In genomic region chr10:42979181-42979580, GRCh38 we compare ENCODE assay signal across 18 cellular contexts.
DNase-seq lines count a peak whose midpoint lies in the region; ATAC-seq, FAIRE-seq and TF ChIP-seq lines count a peak whose summit lies in the region.
"Had no signal": no experiment of that assay in that cellular context is flagged by ENCODE, and none has a peak within 500 bp of the region (broad histone marks: within the 10 kb centered on the region; RNA-seq: fewer than 3 reads in every experiment).

No MANE protein-coding gene starts in this region.

- peaks cover 7% of the 10 kb centered on the region for H3K4me1 Mint-ChIP-seq in activated naive CD8-positive, alpha-beta T cell treated with anti-CD3 and anti-CD28 coated beads, Interleukin-2, amount 10 ng/mL, durations not matched to agents 7 days and 5 days
- H3K4me1 Mint-ChIP-seq in activated naive CD8-positive, alpha-beta T cell treated with anti-CD3 and anti-CD28 coated beads for 36 hours = peaks cover 1% of the 10 kb centered on the region
- H3K4me1 Mint-ChIP-seq in CD4-positive, alpha-beta memory T cell = no peaks in the 10 kb centered on the region

- no peak overlapping the region for H2AFZ ChIP-seq in GM12878 (ENCODE audit: control insufficient read depth, low read depth, low read length)

- no peak for TF ChIP-seq CTCF in GM12878 (IDR thresholded peaks at IDR 0.05 in 2 of 3, conservative IDR thresholded peaks at IDR 0.05 in 1 of 3; ENCODE audit: control insufficient read depth in 2 of 3, extremely low read depth in 1 of 3, insufficient read depth in 1 of 3, low read depth in 3 of 3, low read length in 3 of 3)

- H3K9ac ChIP-seq in GM12878 (ENCODE audit: control insufficient read depth, insufficient read depth, low read length) = no peak overlapping the region
- H3K9ac ChIP-seq: KMS-11 had no signal

- BruUV-seq in GM12878 (replicated peaks; lab: Mats Ljungman, UMichigan) = no TSS peak

- intact Hi-C loops in GM12878 (cut with micrococcal nuclease; ENCODE audit: unreplicated experiment) (no loop called here), posterior vena cava (cut with DNase I) (no loop called here)
- intact Hi-C loops in CD4-positive, alpha-beta memory T cell (cut with micrococcal nuclease) = no loop called here

- no peaks in the 10 kb centered on the region for H4K20me1 ChIP-seq in GM12878 (ENCODE audit: control insufficient read depth, insufficient read depth)

- H3K79me2 ChIP-seq in GM12878 (ENCODE audit: control insufficient read depth, insufficient read depth, low read length) = no peaks in the 10 kb centered on the region

- in situ Hi-C loops in GM12878 (cut with MboI) = no loop called here

- H3K36me3 ChIP-seq in GM12878 (ENCODE audit: control insufficient read depth in 2 of 2, insufficient read depth in 2 of 2, low read length in 1 of 2) = no peaks in the 10 kb centered on the region
- H3K36me3 ChIP-seq in CD4-positive, alpha-beta memory T cell (ENCODE audit: insufficient read depth, low read length) = no peaks in the 10 kb centered on the region
- H3K36me3 ChIP-seq: WERI-Rb-1 had no signal

- POLR2A ChIA-PET in activated naive CD8-positive, alpha-beta T cell treated with anti-CD3 and anti-CD28 coated beads, Interleukin-2, amount 10 ng/mL, durations not matched to agents 7 days and 5 days (lab: Charles Lee) = no interaction called here
- POLR2A ChIA-PET in GM12878 (lab: Charles Lee) = no interaction called here
- POLR2A ChIA-PET in CD4-positive, alpha-beta memory T cell (lab: Charles Lee; ENCODE audit: partially characterized antibody) = no interaction called here

- peak; percentile 21 for ATAC-seq in activated naive CD8-positive, alpha-beta T cell treated with anti-CD3 and anti-CD28 coated beads, Interleukin-2, amount 10 ng/mL, durations not matched to agents 7 days and 5 days (ENCODE audit: low read depth)
- ATAC-seq in GM12878 (no peak), HG03159 (IDR thresholded peaks at IDR 0.05; ENCODE audit: unreplicated experiment) (no peak)

- H3K4me1 ChIP-seq in GM12878 (ENCODE audit: control insufficient read depth, insufficient read depth, low read length) = no peaks in the 10 kb centered on the region
- no peaks in the 10 kb centered on the region for H3K4me1 ChIP-seq in CD4-positive, alpha-beta memory T cell (ENCODE audit: insufficient read depth, low read length)

- H3K27ac ChIP-seq in GM12878 (ENCODE audit: control insufficient read depth, insufficient read depth) = no peak overlapping the region
- no peak overlapping the region for H3K27ac ChIP-seq in CD4-positive, alpha-beta memory T cell (ENCODE audit: low read depth, low read length)
- H3K27ac ChIP-seq: KMS-11, WERI-Rb-1 had no signal

- no peak overlapping the region for H3K4me2 ChIP-seq in GM12878 (ENCODE audit: control insufficient read depth, insufficient read depth)
- H3K4me2 ChIP-seq: KMS-11 had no signal

- RAD21 ChIA-PET in GM12878 (lab: Charles Lee; ENCODE audit: unreplicated experiment) = no interaction called here

- H3K9me3 Mint-ChIP-seq in activated naive CD8-positive, alpha-beta T cell treated with anti-CD3 and anti-CD28 coated beads, Interleukin-2, amount 10 ng/mL, durations not matched to agents 7 days and 5 days = no peaks in the 10 kb centered on the region
- H3K9me3 Mint-ChIP-seq in activated naive CD8-positive, alpha-beta T cell treated with anti-CD3 and anti-CD28 coated beads for 36 hours = no peaks in the 10 kb centered on the region
- H3K9me3 Mint-ChIP-seq in CD4-positive, alpha-beta memory T cell = no peaks in the 10 kb centered on the region

- peak; percentile 23 for DNase-seq in activated naive CD8-positive, alpha-beta T cell treated with anti-CD3 and anti-CD28 coated beads, Interleukin-2, amount 10 ng/mL, durations not matched to agents 7 days and 5 days
- DNase-seq in activated naive CD8-positive, alpha-beta T cell treated with anti-CD3 and anti-CD28 coated beads for 36 hours = no peak
- DNase-seq in NCI-H1417 (lab: John Stamatoyannopoulos, UW) (peak in 2 of 3 experiments; percentile 49 to 86), GM12878 (ENCODE audit: low read depth, low spot score) (no peak), posterior vena cava (ENCODE audit: low spot score) (peak; percentile 31), NCI-H1694 treated with DMSO at 0.1 percent for 48 hours (lab: John Stamatoyannopoulos, UW) (no peak)
- DNase-seq in CD4-positive, alpha-beta memory T cell = no peak
- DNase-seq: amygdala; cerebellar nuclear complex; effector memory CD4-positive, alpha-beta T cell; NCI-H345; stimulated activated CD4-positive, alpha-beta T cell treated with anti-CD3 and anti-CD28 coated beads, Interleukin-4, amount 100 ng/mL, for 1 hour; substantia nigra; T-helper 1 cell; WERI-Rb-1 had no signal

- H3K4me3 ChIP-seq in GM12878 = no peak overlapping the region
- no peak overlapping the region for H3K4me3 ChIP-seq in CD4-positive, alpha-beta memory T cell (ENCODE audit: low read length in 2 of 2)
- H3K4me3 ChIP-seq: lung had no signal

- no peak for FAIRE-seq in GM12878 (lab: Jason Lieb, UNC)

- no peak for TF ChIP-seq POLR2A in GM12878 (IDR thresholded peaks at IDR 0.05; ENCODE audit: low read depth, low read length)

- H3K27ac Mint-ChIP-seq in activated naive CD8-positive, alpha-beta T cell treated with anti-CD3 and anti-CD28 coated beads, Interleukin-2, amount 10 ng/mL, durations not matched to agents 7 days and 5 days = peak overlapping the region; percentile 22
- no peak overlapping the region for H3K27ac Mint-ChIP-seq in activated naive CD8-positive, alpha-beta T cell treated with anti-CD3 and anti-CD28 coated beads for 36 hours
- no peak overlapping the region for H3K27ac Mint-ChIP-seq in CD4-positive, alpha-beta memory T cell

- 8% methylated on average over 2 of the region's 2 CpGs for WGBS in GM12878 (ENCODE audit: insufficient coverage, insufficient replicate concordance, low lambda C conversion rate, missing lambda C conversion rate)

- CTCF ChIA-PET in GM12878 (lab: Yijun Ruan, JAX) = no interaction called here
- CTCF ChIA-PET in CD4-positive, alpha-beta memory T cell (lab: Charles Lee; ENCODE audit: partially characterized antibody) = no interaction called here

- H3K36me3 Mint-ChIP-seq in activated naive CD8-positive, alpha-beta T cell treated with anti-CD3 and anti-CD28 coated beads, Interleukin-2, amount 10 ng/mL, durations not matched to agents 7 days and 5 days = no peaks in the 10 kb centered on the region
- H3K36me3 Mint-ChIP-seq in activated naive CD8-positive, alpha-beta T cell treated with anti-CD3 and anti-CD28 coated beads for 36 hours = no peaks in the 10 kb centered on the region
- H3K36me3 Mint-ChIP-seq in CD4-positive, alpha-beta memory T cell = no peaks in the 10 kb centered on the region

- no peaks in the 10 kb centered on the region; a peak in 1 of 4 replicates for H3K27me3 ChIP-seq in GM12878 (replicated peaks in 1 of 2; ENCODE audit: control insufficient read depth in 2 of 2, insufficient read depth in 2 of 2, low read length in 1 of 2)
- no peaks in the 10 kb centered on the region for H3K27me3 ChIP-seq in CD4-positive, alpha-beta memory T cell (ENCODE audit: insufficient read depth, low read length)

- H3K27me3 Mint-ChIP-seq in activated naive CD8-positive, alpha-beta T cell treated with anti-CD3 and anti-CD28 coated beads, Interleukin-2, amount 10 ng/mL, durations not matched to agents 7 days and 5 days = no peaks in the 10 kb centered on the region
- no peaks in the 10 kb centered on the region for H3K27me3 Mint-ChIP-seq in activated naive CD8-positive, alpha-beta T cell treated with anti-CD3 and anti-CD28 coated beads for 36 hours
- H3K27me3 Mint-ChIP-seq in CD4-positive, alpha-beta memory T cell = peaks cover 0 to 3% of the 10 kb centered on the region in 2 donors

- SMC1A ChIA-PET in GM12878 (lab: Charles Lee; ENCODE audit: uncharacterized antibody, unreplicated experiment) = no interaction called here

- TF ChIP-seq EP300 in GM12878 (IDR thresholded peaks at IDR 0.05; ENCODE audit: borderline replicate concordance in 1 of 2, control insufficient read depth in 1 of 2, low read depth in 2 of 2, low read length in 2 of 2) = no peak

- no peaks in the 10 kb centered on the region for H3K9me3 ChIP-seq in GM12878 (replicated peaks; ENCODE audit: control insufficient read depth, insufficient read depth, low read length)
- no peaks in the 10 kb centered on the region for H3K9me3 ChIP-seq in CD4-positive, alpha-beta memory T cell (ENCODE audit: control insufficient read depth in 1 of 2, low read length in 2 of 2)

- H3K4me3 Mint-ChIP-seq in activated naive CD8-positive, alpha-beta T cell treated with anti-CD3 and anti-CD28 coated beads, Interleukin-2, amount 10 ng/mL, durations not matched to agents 7 days and 5 days = peak overlapping the region; percentile 9
- no peak overlapping the region for H3K4me3 Mint-ChIP-seq in activated naive CD8-positive, alpha-beta T cell treated with anti-CD3 and anti-CD28 coated beads for 36 hours
- no peak overlapping the region for H3K4me3 Mint-ChIP-seq in CD4-positive, alpha-beta memory T cell

- no peak for TF ChIP-seq RAD21 in GM12878 (IDR thresholded peaks at IDR 0.05; ENCODE audit: insufficient read depth, low read depth, low read length)

TF ChIP-seq in GM12878, 131 proteins besides CTCF, POLR2A, EP300 and RAD21:
- TF ChIP-seq ZNF207 (IDR thresholded peaks at IDR 0.05; ENCODE audit: borderline replicate concordance) = no peak
- no peak for TF ChIP-seq SP1 (IDR thresholded peaks at IDR 0.05; ENCODE audit: low read depth, low read length)
- peak; percentile 56 for TF ChIP-seq ATF7 (IDR thresholded peaks at IDR 0.05; ENCODE audit: low read depth)

Comparison
In these comparisons a context has a peak if more than half of its experiments do, and no peak if none do; other contexts are left out.
1. DNase-seq: peak in activated naive CD8-positive, alpha-beta T cell treated with anti-CD3 and anti-CD28 coated beads, Interleukin-2, amount 10 ng/mL, durations not matched to agents 7 days and 5 days (single experiment), NCI-H1417 (2 of 3) and posterior vena cava (single experiment); none in activated naive CD8-positive, alpha-beta T cell treated with anti-CD3 and anti-CD28 coated beads for 36 hours (single experiment), GM12878 (single experiment), NCI-H1694 treated with DMSO at 0.1 percent for 48 hours (single experiment) and CD4-positive, alpha-beta memory T cell (0 of 5).